ENCODE assay signal across 8 cellular contexts in the genomic region with DNA sequence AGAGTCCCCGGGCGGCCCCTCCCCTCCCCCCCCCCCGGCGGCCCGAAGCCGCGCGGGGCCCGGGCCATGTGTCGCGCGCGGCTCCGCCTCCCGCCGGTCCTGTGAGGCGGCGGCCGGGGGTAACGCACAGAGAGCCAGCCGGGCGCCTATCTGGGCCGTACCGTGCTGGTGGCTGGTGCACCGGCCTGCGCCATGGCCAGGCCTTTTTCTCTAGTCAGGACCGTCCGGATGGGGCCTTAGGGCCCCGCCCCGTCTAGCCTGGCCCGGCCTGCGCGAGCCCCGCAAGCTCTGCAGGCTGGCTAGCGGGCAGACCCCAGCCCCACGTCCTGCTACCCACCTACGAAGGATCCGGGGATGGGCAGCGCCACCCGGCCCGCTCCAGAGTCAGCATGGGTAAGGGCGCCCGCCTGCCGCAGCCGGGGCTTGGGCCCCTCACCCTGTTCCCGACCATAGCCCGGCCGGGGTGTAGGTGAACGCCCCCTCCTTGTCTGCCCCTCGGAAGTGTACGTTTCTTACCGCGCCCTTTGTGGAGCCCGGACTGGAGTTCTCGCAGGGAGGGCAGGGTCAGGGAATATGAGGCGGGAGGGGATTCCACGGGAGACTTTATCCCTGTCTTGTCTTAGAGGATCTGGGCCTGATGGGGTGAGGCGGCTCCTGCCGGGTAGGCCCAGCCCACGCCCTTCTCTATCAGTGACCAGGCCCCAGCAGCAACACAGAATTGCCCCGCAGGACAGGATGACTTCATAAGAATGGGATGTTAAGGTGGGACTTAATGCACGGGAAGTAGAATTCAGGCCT. TPM values are rescaled to one million over a fixed set of nuclear protein-coding genes. Genes with fewer than 3 reads are reported as not detected.
DNase-seq lines count a peak whose midpoint lies in the region; ATAC-seq, FAIRE-seq and TF ChIP-seq lines count a peak whose summit lies in the region.

A gene with protein sequence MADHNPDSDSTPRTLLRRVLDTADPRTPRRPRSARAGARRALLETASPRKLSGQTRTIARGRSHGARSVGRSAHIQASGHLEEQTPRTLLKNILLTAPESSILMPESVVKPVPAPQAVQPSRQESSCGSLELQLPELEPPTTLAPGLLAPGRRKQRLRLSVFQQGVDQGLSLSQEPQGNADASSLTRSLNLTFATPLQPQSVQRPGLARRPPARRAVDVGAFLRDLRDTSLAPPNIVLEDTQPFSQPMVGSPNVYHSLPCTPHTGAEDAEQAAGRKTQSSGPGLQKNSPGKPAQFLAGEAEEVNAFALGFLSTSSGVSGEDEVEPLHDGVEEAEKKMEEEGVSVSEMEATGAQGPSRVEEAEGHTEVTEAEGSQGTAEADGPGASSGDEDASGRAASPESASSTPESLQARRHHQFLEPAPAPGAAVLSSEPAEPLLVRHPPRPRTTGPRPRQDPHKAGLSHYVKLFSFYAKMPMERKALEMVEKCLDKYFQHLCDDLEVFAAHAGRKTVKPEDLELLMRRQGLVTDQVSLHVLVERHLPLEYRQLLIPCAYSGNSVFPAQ (minus strand): TSS at position 630 of the 798 bp plus-strand sequence. CDS start 13,834 bp downstream, outside the sequence.

- H3K4me3 ChIP-seq in A549 (peak within 1 kb of the TSS; percentile 93), heart right ventricle (peak within 1 kb of the TSS; percentile 55 to 100 (median 96))

- TF ChIP-seq RAD21 in A549 (conservative IDR thresholded peaks at IDR 0.05 in 1 of 2, IDR thresholded peaks at IDR 0.05 in 1 of 2), result no peak

- H3K4me2 ChIP-seq in A549, result peak within 1 kb of the TSS; percentile 98

- FAIRE-seq in A549 (lab: Jason Lieb, UNC) (no peak), GM12892 (lab: Jason Lieb, UNC) (no peak)

- intact Hi-C loops in heart right ventricle (cut with DNase I) (loop anchor here in 3 of 10 donors (2.0 to 10.0 kb wide), 5 partner anchors 16 to 322 kb away; a partner anchor contains a TSS), posterior cingulate gyrus (cut with DNase I) (loop anchor here (5.0 to 10.0 kb wide), 4 partner anchors 48 to 322 kb away; a partner anchor contains a TSS)

- CTCF ChIA-PET in A549 (lab: Yijun Ruan, JAX), result interaction anchor here (1.3 to 4.1 kb wide), 4 partner anchors 31 to 36 kb away, joined by 3 to 38 read pairs (median 13); a partner anchor contains a TSS

- H3K4me1 ChIP-seq in A549 (peaks cover 40% of the 10 kb centered on the region), heart right ventricle (peaks cover 21 to 63% (median 54%) of the 10 kb centered on the region in 9 donors)

- TF ChIP-seq EP300 in A549 (IDR thresholded peaks at IDR 0.05), result no peak

- WGBS in A549 (ENCODE audit: missing lambda C conversion rate), result under 1% methylated on average over 19 of the region's 62 CpGs
- whole genome bisulfite sequencing in adipose tissue, 3 donors, result 0% methylated on average over 42 to 62 of the region's 62 CpGs
- WGBS in heart right ventricle, 2 donors, result 0% methylated on average over 40 to 59 of the region's 62 CpGs

- no peak for TF ChIP-seq POLR2A in A549 (IDR thresholded peaks at IDR 0.05; ENCODE audit: low read length)
- TF ChIP-seq POLR2A in GM12892 (IDR thresholded peaks at IDR 0.05; ENCODE audit: low read depth, low read length), result peak; percentile 9; the same call in 1 of the 2 replicates

- peak; percentile 64 to 72 for ATAC-seq in A549
- ATAC-seq in HG02678 (IDR thresholded peaks at IDR 0.05; ENCODE audit: unreplicated experiment), result peak; percentile 41
- ATAC-seq in heart right ventricle, result peak; percentile 30 to 73 (median 56)

- POLR2A ChIA-PET in A549 (lab: Yijun Ruan, JAX), result no interaction called here

- H3K9me3 ChIP-seq in A549, result no peaks in the 10 kb centered on the region
- no peaks in the 10 kb centered on the region for H3K9me3 ChIP-seq in heart right ventricle

- no peaks in the 10 kb centered on the region for H3K27me3 ChIP-seq in heart right ventricle

- H3K27ac ChIP-seq in A549 (peak within 1 kb of the TSS; percentile 89 to 98), adipose tissue (ENCODE audit: low read depth, low read length) (no peak within 1 kb of the TSS), heart right ventricle (peak within 1 kb of the TSS; percentile 90 to 100 (median 97))

- H3K36me3 ChIP-seq in heart right ventricle, result peaks cover 0 to 7% (median 0%) of the 10 kb centered on the region in 9 donors

- no peak for TF ChIP-seq CTCF in A549 (IDR thresholded peaks at IDR 0.05)
- TF ChIP-seq CTCF in heart right ventricle (IDR thresholded peaks at IDR 0.05), result no peak

- DNase-seq in A549 (ENCODE audit: low read depth in 1 of 2, low spot score in 1 of 2), result peak in 1 of 2 experiments; percentile 66
- DNase-seq in GM12892 (ENCODE audit: insufficient read length), result no peak
- DNase-seq in NCI-H2227 treated with DMSO at 0.1 percent for 48 hours (lab: John Stamatoyannopoulos, UW), result peak; percentile 50
- DNase-seq in heart right ventricle, result peak in 1 of 2 donors; percentile 54
- peak in 6 of 10 donors; percentile 51 to 94 (median 60) for DNase-seq in posterior cingulate gyrus
- DNase-seq in globus pallidus (ENCODE audit: low spot score), result no peak

TF ChIP-seq in A549, 52 proteins besides CTCF, POLR2A, EP300 and RAD21:
- TF ChIP-seq CBX2 (IDR thresholded peaks at IDR 0.05; ENCODE audit: borderline replicate concordance, low read depth) (no peak), TP53 (CRISPR knock-in tag; IDR thresholded peaks at IDR 0.05) (no peak), MYC (IDR thresholded peaks at IDR 0.05; ENCODE audit: borderline replicate concordance, low read length) (peak; percentile 28; the same call in 1 of the 2 replicates), CHD4 (IDR thresholded peaks at IDR 0.05; ENCODE audit: borderline replicate concordance) (no peak), EHF (CRISPR knock-in tag; IDR thresholded peaks at IDR 0.05) (no peak), JUNB (IDR thresholded peaks at IDR 0.05) (no peak), HDAC2 (IDR thresholded peaks at IDR 0.05) (no peak), ZC3H11A (IDR thresholded peaks at IDR 0.05) (no peak), NR3C1 (IDR thresholded peaks at IDR 0.05) (no peak), TFCP2L1 (CRISPR knock-in tag; IDR thresholded peaks at IDR 0.05) (peak; percentile 47; the same call in 1 of the 2 replicates), ZFP36 (IDR thresholded peaks at IDR 0.05; ENCODE audit: borderline replicate concordance, partially characterized antibody) (no peak), CEBPB (IDR thresholded peaks at IDR 0.05) (no peak), ZSCAN20 (CRISPR knock-in tag; IDR thresholded peaks at IDR 0.05) (no peak), FOXS1 (CRISPR knock-in tag; IDR thresholded peaks at IDR 0.05) (no peak), FOSB (CRISPR knock-in tag; IDR thresholded peaks at IDR 0.05) (no peak), KDM5A (IDR thresholded peaks at IDR 0.05) (peak; percentile 40; the same call in 1 of the 2 replicates), PHF8 (IDR thresholded peaks at IDR 0.05; ENCODE audit: borderline replicate concordance, low read depth) (0 out of 2 replicates have a peak, but pooled peaks have one; percentile 46), NFE2L2 (conservative IDR thresholded peaks at IDR 0.05; ENCODE audit: low read length) (no peak), JUN (IDR thresholded peaks at IDR 0.05) (peak in 1 of 2 experiments; percentile 45; a peak in 4 of 5 replicates)
- TF ChIP-seq, protein P1, sequence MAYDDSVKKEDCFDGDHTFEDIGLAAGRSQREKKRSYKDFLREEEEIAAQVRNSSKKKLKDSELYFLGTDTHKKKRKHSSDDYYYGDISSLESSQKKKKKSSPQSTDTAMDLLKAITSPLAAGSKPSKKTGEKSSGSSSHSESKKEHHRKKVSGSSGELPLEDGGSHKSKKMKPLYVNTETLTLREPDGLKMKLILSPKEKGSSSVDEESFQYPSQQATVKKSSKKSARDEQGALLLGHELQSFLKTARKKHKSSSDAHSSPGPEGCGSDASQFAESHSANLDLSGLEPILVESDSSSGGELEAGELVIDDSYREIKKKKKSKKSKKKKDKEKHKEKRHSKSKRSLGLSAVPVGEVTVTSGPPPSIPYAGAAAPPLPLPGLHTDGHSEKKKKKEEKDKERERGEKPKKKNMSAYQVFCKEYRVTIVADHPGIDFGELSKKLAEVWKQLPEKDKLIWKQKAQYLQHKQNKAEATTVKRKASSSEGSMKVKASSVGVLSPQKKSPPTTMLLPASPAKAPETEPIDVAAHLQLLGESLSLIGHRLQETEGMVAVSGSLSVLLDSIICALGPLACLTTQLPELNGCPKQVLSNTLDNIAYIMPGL (CRISPR knock-in tag; IDR thresholded peaks at IDR 0.05; ENCODE audit: borderline replicate concordance), result no peak
- TF ChIP-seq, protein P2, sequence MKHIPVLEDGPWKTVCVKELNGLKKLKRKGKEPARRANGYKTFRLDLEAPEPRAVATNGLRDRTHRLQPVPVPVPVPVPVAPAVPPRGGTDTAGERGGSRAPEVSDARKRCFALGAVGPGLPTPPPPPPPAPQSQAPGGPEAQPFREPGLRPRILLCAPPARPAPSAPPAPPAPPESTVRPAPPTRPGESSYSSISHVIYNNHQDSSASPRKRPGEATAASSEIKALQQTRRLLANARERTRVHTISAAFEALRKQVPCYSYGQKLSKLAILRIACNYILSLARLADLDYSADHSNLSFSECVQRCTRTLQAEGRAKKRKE (CRISPR knock-in tag; IDR thresholded peaks at IDR 0.05; ENCODE audit: low read depth), result no peak

RNA-seq across cellular contexts. Expression of the gene that starts here (rescaled TPM):
- 18.2 and 19.1 TPM in 2 replicates for polyA plus RNA-seq in A549 (2011; rRNA removed)
- 40.2 and 42.7 TPM in 2 replicates for polyA plus RNA-seq in A549 (2012; cell fraction: cytosol; rRNA removed)
- 322 and 345 TPM in 2 replicates for polyA plus RNA-seq in A549 (2012; cell fraction: nucleus; rRNA removed)
- polyA plus RNA-seq in A549 (2017; fragmentation: RNase III; extraction: RNeasy Plus Mini Kit Qiagen cat#74134 plus additional on column Dnase treatment), result 35.9 to 40.3 TPM (median 36.9 TPM) in 3 replicates
- polyA minus RNA-seq in A549 (2011; rRNA and poly(A)+ RNA removed), result 23.4 and 24.1 TPM in 2 replicates
- polyA plus RNA-seq in GM12892 (2012; ENCODE audit: missing spikeins), result 23.0 TPM
- polyA plus RNA-seq in adipose tissue, result 10 to 100 TPM; 41.0 to 47.5 (median 44.4) TPM
- 10 to 100 TPM; 16.1 to 27.1 (median 19.1) TPM for total RNA-seq in heart right ventricle
- 10 to 100 TPM; 31.1 to 63.3 TPM for polyA plus RNA-seq in heart right ventricle

Comparison
In these comparisons a context has a peak if more than half of its experiments do, and no peak if none do; other contexts are left out.
1. DNase-seq: peak in NCI-H2227 treated with DMSO at 0.1 percent for 48 hours (single experiment) and posterior cingulate gyrus (6 of 10); none in GM12892 (single experiment) and globus pallidus (single experiment).
2. Peak in every context shown above with its lines, with median percentiles within 50 percentile points of each other: ATAC-seq.